In genomic region chr5:156824800-156825199, GRCh38 we compare ENCODE assay signal across 9 cellular contexts. TPM values are rescaled to one million over a fixed set of nuclear protein-coding genes. Genes with fewer than 3 reads are reported as not detected.
DNase-seq lines count a peak whose midpoint lies in the region; ATAC-seq and TF ChIP-seq lines count a peak whose summit lies in the region.
"Had no signal": no experiment of that assay in that cellular context is flagged by ENCODE, and none has a peak within 500 bp of the region (broad histone marks: within the 10 kb centered on the region; RNA-seq: fewer than 3 reads in every experiment).

No MANE protein-coding gene starts in this region.

- H3K27ac ChIP-seq in Panc1 (ENCODE audit: low read length) (no peak overlapping the region), left ventricle myocardium inferior (replicated peaks) (no peak overlapping the region), thyroid gland (no peak overlapping the region)

- no peaks in the 10 kb centered on the region for H3K4me1 ChIP-seq in Panc1 (ENCODE audit: control insufficient read depth, insufficient read depth, low read length)
- H3K4me1 ChIP-seq in left ventricle myocardium inferior = no peaks in the 10 kb centered on the region
- H3K4me1 ChIP-seq in thyroid gland = no peaks in the 10 kb centered on the region

- H3K36me3 ChIP-seq in Panc1 (ENCODE audit: control insufficient read depth, insufficient read depth, low read length) (no peaks in the 10 kb centered on the region), left ventricle myocardium inferior (no peaks in the 10 kb centered on the region), thyroid gland (no peaks in the 10 kb centered on the region)
- H3K36me3 ChIP-seq: BLaER1 treated with 17β-estradiol and CSF1 and Interleukin-3, amounts not matched to agents 10 nM and 100 nM had no signal

- BruUV-seq in Panc1 (replicated peaks; lab: Mats Ljungman, UMichigan) = no TSS peak

- POLR2A ChIA-PET in Panc1 (lab: Charles Lee) = no interaction called here

- H3K9me3 ChIP-seq in Panc1 (ENCODE audit: control insufficient read depth, insufficient read depth, low read depth, low read length) = no peaks in the 10 kb centered on the region
- peaks cover 10% of the 10 kb centered on the region for H3K9me3 ChIP-seq in left ventricle myocardium inferior (replicated peaks)
- no peaks in the 10 kb centered on the region for H3K9me3 ChIP-seq in thyroid gland

- no peak for ATAC-seq in Panc1
- no peak for ATAC-seq in GM21423 (IDR thresholded peaks at IDR 0.05; ENCODE audit: unreplicated experiment)

- no peak for TF ChIP-seq POLR2A in thyroid gland (IDR thresholded peaks at IDR 0.05)

- H3K4me3 ChIP-seq in Panc1 (ENCODE audit: low read depth in 2 of 2, low read length in 2 of 2) (no peak overlapping the region), left ventricle myocardium inferior (no peak overlapping the region), thyroid gland (replicated peaks in 1 of 3) (no peak overlapping the region)
- H3K4me3 ChIP-seq: BLaER1 treated with 17β-estradiol and CSF1 and Interleukin-3, amounts not matched to agents 10 nM and 100 nM had no signal

- TF ChIP-seq CTCF in Panc1 (IDR thresholded peaks at IDR 0.05) = peak; percentile 32; the same call in 1 of the 2 replicates
- peak; percentile 61 for TF ChIP-seq CTCF in left ventricle myocardium inferior (IDR thresholded peaks at IDR 0.05; ENCODE audit: borderline replicate concordance)
- TF ChIP-seq CTCF in thyroid gland (IDR thresholded peaks at IDR 0.05) = peak in 5 of 6 experiments; percentile 31 to 87 (median 59)

- DNase-seq in NCI-H510A treated with DMSO at 0.1 percent for 48 hours (lab: John Stamatoyannopoulos, UW) = peak; percentile 14
- no peak for DNase-seq in NCI-H510A (lab: John Stamatoyannopoulos, UW)
- DNase-seq in Panc1 (ENCODE audit: low read depth, low spot score) = no peak
- DNase-seq in left ventricle myocardium inferior = no peak
- DNase-seq in thyroid gland = peak; percentile 8 to 14
- no peak for DNase-seq in T-helper 9 cell
- DNase-seq in stimulated activated CD4-positive, alpha-beta T cell treated with anti-CD3 and anti-CD28 coated beads, Interleukin-15, amount 100 ng/mL, for 24 hours = no peak

- CTCF ChIA-PET in Panc1 (lab: Charles Lee) = no interaction called here

- H3K27me3 ChIP-seq in Panc1 (ENCODE audit: control insufficient read depth, insufficient read depth, low read length) = no peaks in the 10 kb centered on the region
- H3K27me3 ChIP-seq in left ventricle myocardium inferior (ENCODE audit: low read depth) = no peaks in the 10 kb centered on the region
- no peaks in the 10 kb centered on the region for H3K27me3 ChIP-seq in thyroid gland
- H3K27me3 ChIP-seq: BLaER1 treated with 17β-estradiol and CSF1 and Interleukin-3, amounts not matched to agents 10 nM and 100 nM had no signal

- 3 to 10% methylated on average over 2 of the region's 2 CpGs for WGBS in thyroid gland, 2 donors

- intact Hi-C loops in Panc1 (cut with micrococcal nuclease; ENCODE audit: unreplicated experiment) (no loop called here), left ventricle myocardium inferior (cut with micrococcal nuclease) (loop anchor here (5.0 kb wide), 1 partner anchor 497 kb away; the partner anchor contains the start of gene SGCD), thyroid gland (cut with DNase I) (loop anchor here (10.0 kb wide), 1 partner anchor 1680 kb away; no protein-coding TSS in a partner anchor)

- in situ Hi-C loops in Panc1 (cut with HindIII; ENCODE audit: low pct_unique_long_range_greater_than_20kb, low sequenced_read_pairs) = no loop called here

RNA-seq across cellular contexts. Expression of gene PPP1R2B, which starts 25.3 kb away (rescaled TPM):
- 0.10 TPM for total RNA-seq in Panc1 (2021; ENCODE audit: unreplicated experiment)
- polyA plus RNA-seq in Panc1 (2012; ENCODE audit: insufficient read length) = not detected
- not detected for total RNA-seq in left ventricle myocardium inferior
- total RNA-seq in thyroid gland = not detected

Comparison
In these comparisons a context has a peak if more than half of its experiments do, and no peak if none do; other contexts are left out.
1. DNase-seq: peak in NCI-H510A treated with DMSO at 0.1 percent for 48 hours (single experiment) and thyroid gland (2 of 2); none in NCI-H510A (single experiment), Panc1 (single experiment), left ventricle myocardium inferior (single experiment), T-helper 9 cell (single experiment) and stimulated activated CD4-positive, alpha-beta T cell treated with anti-CD3 and anti-CD28 coated beads, Interleukin-15, amount 100 ng/mL, for 24 hours (single experiment).
2. Peak in every context shown above with its lines, with median percentiles within 50 percentile points of each other: CTCF ChIP-seq.